1 cellular context compared by ENCODE assay signal in genomic region chr9:137409515-137409914, GRCh38.
TF ChIP-seq lines count a peak whose summit lies in the region.

No MANE protein-coding gene starts in this region.

TF ChIP-seq in IMR-90, 13 proteins besides CTCF, POLR2A, EP300 and RAD21:
- TF ChIP-seq RFX5 (IDR thresholded peaks at IDR 0.05; ENCODE audit: low read depth, low read length) (no peak), MAFK (IDR thresholded peaks at IDR 0.05; ENCODE audit: low read depth, low read length) (no peak)
